In genomic region chr6:11613858-11614257, GRCh38 we compare ENCODE assay signal across 14 cellular contexts.
DNase-seq lines count a peak whose midpoint lies in the region; ATAC-seq and TF ChIP-seq lines count a peak whose summit lies in the region.
"Had no signal": no experiment of that assay in that cellular context is flagged by ENCODE, and none has a peak within 500 bp of the region (broad histone marks: within the 10 kb centered on the region; RNA-seq: fewer than 3 reads in every experiment).

No MANE protein-coding gene starts in this region.

- TF ChIP-seq RAD21 in Ishikawa (IDR thresholded peaks at IDR 0.05; ENCODE audit: low read depth), result no peak

- H3K4ac ChIP-seq in mesendoderm (ENCODE audit: low read depth, low read length), result no peak overlapping the region

- H3K23ac ChIP-seq in mesendoderm (ENCODE audit: low read length), result peak overlapping the region; percentile 60

- H3K36me3 ChIP-seq in mesendoderm (ENCODE audit: control insufficient read depth, insufficient read depth, low read length), result no peaks in the 10 kb centered on the region
- H3K36me3 ChIP-seq: BLaER1, vagina had no signal

- no peak overlapping the region for H2BK5ac ChIP-seq in mesendoderm (ENCODE audit: low read length)

- TF ChIP-seq EP300 in Ishikawa (IDR thresholded peaks at IDR 0.05; ENCODE audit: borderline replicate concordance), result peak; percentile 95

- H4K8ac ChIP-seq in mesendoderm (ENCODE audit: low read depth, low read length), result no peak overlapping the region

- H3K79me1 ChIP-seq in mesendoderm (ENCODE audit: low read length), result no peaks in the 10 kb centered on the region

- no peaks in the 10 kb centered on the region for H3K9me3 ChIP-seq in T-helper 17 cell (ENCODE audit: control insufficient read depth, low read length, poor library complexity, severe bottlenecking)
- H3K9me3 ChIP-seq: BLaER1, vagina had no signal

- H2BK120ac ChIP-seq in mesendoderm (ENCODE audit: low read depth, low read length), result peak overlapping the region; percentile 32

- peak overlapping the region; percentile 27 for H2BK15ac ChIP-seq in mesendoderm (replicated peaks; ENCODE audit: low read depth)

- H3K79me2 ChIP-seq in mesendoderm (ENCODE audit: control insufficient read depth, insufficient read depth, low read length), result no peaks in the 10 kb centered on the region

- POLR2A ChIA-PET in AG04449 (lab: Yijun Ruan, JAX), result interaction anchor here (3.1 kb wide), 1 partner anchor 39 kb away, joined by 11 read pairs; no protein-coding TSS in a partner anchor

- no CpG with 5 or more reads among the region's 4 CpGs for WGBS in mesendoderm (ENCODE audit: extremely low coverage, insufficient coverage, low lambda C conversion rate)

- H3K4me3 Mint-ChIP-seq in T-helper 17 cell, result no peak overlapping the region
- H3K4me3 Mint-ChIP-seq: activated B cell treated with CpG ODN at 0.5 μM for 24 hours had no signal

- H3K4me2 ChIP-seq in mesendoderm (ENCODE audit: low read length), result no peak overlapping the region
- H3K4me2 ChIP-seq: BLaER1 had no signal

- DNase-seq in AG04449 (ENCODE audit: low read depth, low spot score), result peak; percentile 94
- peak; percentile 83 for DNase-seq in dedifferentiated amniotic fluid mesenchymal stem cell (ENCODE audit: extremely low spot score)
- peak; percentile 44 for DNase-seq in mesendoderm
- DNase-seq in C1 segment of cervical spinal cord (lab: John Stamatoyannopoulos, UW), result no peak
- no peak for DNase-seq in T-helper 17 cell
- DNase-seq in activated gamma-delta T cell treated with Interleukin-2 at 50 U/mL for 16 hours, result no peak
- DNase-seq in HuH-7 (ENCODE audit: low spot score), result no peak
- DNase-seq: activated B cell treated with CpG ODN at 0.5 μM for 24 hours, head of caudate nucleus had no signal

- CTCF ChIA-PET in AG04449 (lab: Yijun Ruan, JAX), result interaction anchor here (1.7 to 2.3 kb wide), 2 partner anchors 28 to 676 kb away, joined by 5 to 8 read pairs; no protein-coding TSS in a partner anchor

- H4K5ac ChIP-seq in mesendoderm (ENCODE audit: low read length), result no peak overlapping the region

- H3K56ac ChIP-seq in mesendoderm (ENCODE audit: low read length), result no peak overlapping the region

- H2AK5ac ChIP-seq in mesendoderm (ENCODE audit: low read length), result no peak overlapping the region

- H3K9ac ChIP-seq in mesendoderm (ENCODE audit: low read length), result no peak overlapping the region
- H3K9ac ChIP-seq: BLaER1 had no signal

- H3K4me1 Mint-ChIP-seq in T-helper 17 cell, result peaks cover 2% of the 10 kb centered on the region
- H3K4me1 Mint-ChIP-seq: activated B cell treated with CpG ODN at 0.5 μM for 24 hours had no signal

- no peak overlapping the region for H3K27ac Mint-ChIP-seq in T-helper 17 cell
- H3K27ac Mint-ChIP-seq: activated B cell treated with CpG ODN at 0.5 μM for 24 hours had no signal

- no peak overlapping the region for H3K27ac ChIP-seq in mesendoderm (ENCODE audit: low read depth, low read length)
- H3K27ac ChIP-seq: BLaER1, vagina had no signal

- no peak overlapping the region for H3K4me3 ChIP-seq in AG04449 (ENCODE audit: low read depth, low read length)
- no peak overlapping the region for H3K4me3 ChIP-seq in mesendoderm (ENCODE audit: low read length)
- H3K4me3 ChIP-seq: BLaER1, GM12878, vagina had no signal

- H3K27me3 Mint-ChIP-seq in T-helper 17 cell, result peaks cover 15% of the 10 kb centered on the region

- H3K18ac ChIP-seq in mesendoderm (ENCODE audit: low read length), result peak overlapping the region; percentile 69

- no peaks in the 10 kb centered on the region for H3K27me3 ChIP-seq in mesendoderm (ENCODE audit: insufficient read depth, low read length, poor library complexity)
- H3K27me3 ChIP-seq: BLaER1, vagina had no signal

- no peak for ATAC-seq in T-helper 17 cell
- ATAC-seq: activated naive CD4-positive, alpha-beta T cell treated with anti-CD3 and anti-CD28 coated beads, Interleukin-2, amount 50 U/mL, for 72 hours; GM12878 had no signal

- no peaks in the 10 kb centered on the region for H3K36me3 Mint-ChIP-seq in T-helper 17 cell (ENCODE audit: low read depth)
- H3K36me3 Mint-ChIP-seq: activated naive CD4-positive, alpha-beta T cell treated with anti-CD3 and anti-CD28 coated beads, Interleukin-2, amount 50 U/mL, for 72 hours had no signal

- H3K4me1 ChIP-seq in mesendoderm (ENCODE audit: control insufficient read depth, low read depth, low read length), result no peaks in the 10 kb centered on the region
- H3K4me1 ChIP-seq: vagina had no signal

- no peak for TF ChIP-seq CTCF in AG04449 (IDR thresholded peaks at IDR 0.05; ENCODE audit: insufficient read depth, low read length, missing control alignments)

TF ChIP-seq in Ishikawa, 13 proteins besides CTCF, POLR2A, EP300 and RAD21:
- no peak for TF ChIP-seq CEBPB (IDR thresholded peaks at IDR 0.05)
- TF ChIP-seq FOXM1 (IDR thresholded peaks at IDR 0.05; ENCODE audit: borderline replicate concordance, low read depth), result peak; percentile 88; the same call in 1 of the 2 replicates
- 0 out of 2 replicates have a peak, but pooled peaks have one; percentile 20 for TF ChIP-seq TAF1 (IDR thresholded peaks at IDR 0.05; ENCODE audit: low read depth)
- no peak for TF ChIP-seq REST (IDR thresholded peaks at IDR 0.05; ENCODE audit: low read depth)
- TF ChIP-seq TCF12 (IDR thresholded peaks at IDR 0.05; ENCODE audit: low read depth), result peak; percentile 93
- no peak for TF ChIP-seq ZBTB7A (IDR thresholded peaks at IDR 0.05; ENCODE audit: low read depth)
- TF ChIP-seq TEAD4 (IDR thresholded peaks at IDR 0.05), result peak; percentile 90
- no peak for TF ChIP-seq EGR1 (IDR thresholded peaks at IDR 0.05)
- TF ChIP-seq YY1 (IDR thresholded peaks at IDR 0.05; ENCODE audit: low read depth), result 0 out of 2 replicates have a peak, but pooled peaks have one; percentile 19
- no peak for TF ChIP-seq CREB1 (IDR thresholded peaks at IDR 0.05; ENCODE audit: low read depth)
- TF ChIP-seq MAX (IDR thresholded peaks at IDR 0.05), result peak; percentile 48; the same call in 1 of the 2 replicates
- peak; percentile 78 for TF ChIP-seq NFIC (IDR thresholded peaks at IDR 0.05)

Comparison
In these comparisons a context has a peak if more than half of its experiments do, and no peak if none do; other contexts are left out.
1. DNase-seq: peak in AG04449 (single experiment), dedifferentiated amniotic fluid mesenchymal stem cell (single experiment) and mesendoderm (single experiment); none in C1 segment of cervical spinal cord (0 of 14), T-helper 17 cell (0 of 3), activated gamma-delta T cell treated with Interleukin-2 at 50 U/mL for 16 hours (single experiment) and HuH-7 (single experiment).